In genomic region chrX:42944381-42944998, GRCh38 we compare ENCODE assay signal across 14 cellular contexts.
A peak's percentile ranks its signal among the peaks of the same experiment; 100 is the strongest.
DNase-seq lines count a peak whose midpoint lies in the region; ATAC-seq and TF ChIP-seq lines count a peak whose summit lies in the region.
"Had no signal": no experiment of that assay in that cellular context is flagged by ENCODE, and none has a peak within 500 bp of the region (broad histone marks: within the 10 kb centered on the region; RNA-seq: fewer than 3 reads in every experiment).

No MANE protein-coding gene starts in this region.

- no peaks in the 10 kb centered on the region for H3K79me2 ChIP-seq in GM23248 (ENCODE audit: insufficient read depth)

- H3K27ac Mint-ChIP-seq in activated CD4-positive, alpha-beta T cell treated with anti-CD3 and anti-CD28 coated beads, Interleukin-2, amount 10 ng/mL, durations not matched to agents 24 days and 14 days = peak overlapping the region; percentile 90
- peak overlapping the region; percentile 94 for H3K27ac Mint-ChIP-seq in activated CD8-positive, alpha-beta T cell treated with anti-CD3 and anti-CD28 coated beads for 36 hours

- peaks cover 5% of the 10 kb centered on the region for H3K36me3 Mint-ChIP-seq in activated CD4-positive, alpha-beta T cell treated with anti-CD3 and anti-CD28 coated beads, Interleukin-2, amount 10 ng/mL, durations not matched to agents 24 days and 14 days (ENCODE audit: low read depth)
- peaks cover 17% of the 10 kb centered on the region for H3K36me3 Mint-ChIP-seq in activated CD8-positive, alpha-beta T cell treated with anti-CD3 and anti-CD28 coated beads for 36 hours (ENCODE audit: low read depth)

- H3K27me3 ChIP-seq in spleen (replicated peaks in 1 of 7) (no peaks in the 10 kb centered on the region), GM23248 (replicated peaks; ENCODE audit: insufficient read depth) (no peaks in the 10 kb centered on the region)

- no peaks in the 10 kb centered on the region for H3K9me2 ChIP-seq in GM23248 (ENCODE audit: insufficient read depth)

- H3K27me3 Mint-ChIP-seq in activated CD4-positive, alpha-beta T cell treated with anti-CD3 and anti-CD28 coated beads, Interleukin-2, amount 10 ng/mL, durations not matched to agents 24 days and 14 days = no peaks in the 10 kb centered on the region
- H3K27me3 Mint-ChIP-seq in activated CD8-positive, alpha-beta T cell treated with anti-CD3 and anti-CD28 coated beads for 36 hours = no peaks in the 10 kb centered on the region

- H3K4me3 ChIP-seq in spleen (no peak overlapping the region), GM23248 (no peak overlapping the region)
- H3K4me3 ChIP-seq: K562 had no signal

- H3K4me1 Mint-ChIP-seq in activated CD4-positive, alpha-beta T cell treated with anti-CD3 and anti-CD28 coated beads, Interleukin-2, amount 10 ng/mL, durations not matched to agents 24 days and 14 days = peaks cover 57% of the 10 kb centered on the region
- H3K4me1 Mint-ChIP-seq in activated CD8-positive, alpha-beta T cell treated with anti-CD3 and anti-CD28 coated beads for 36 hours (ENCODE audit: low read depth) = peaks cover 87% of the 10 kb centered on the region

- 41 to 69% (median 56%) methylated on average over 3 of the region's 3 CpGs for WGBS in spleen, 5 donors
- WGBS in GM23248 (ENCODE audit: low coverage in 1 of 2, low lambda C conversion rate in 2 of 2, missing lambda C conversion rate in 2 of 2), 2 experiments = 41 to 55% methylated on average over 3 of the region's 3 CpGs

- H3K9me3 Mint-ChIP-seq in activated CD4-positive, alpha-beta T cell treated with anti-CD3 and anti-CD28 coated beads, Interleukin-2, amount 10 ng/mL, durations not matched to agents 24 days and 14 days = peaks cover 4% of the 10 kb centered on the region
- H3K9me3 Mint-ChIP-seq in activated CD8-positive, alpha-beta T cell treated with anti-CD3 and anti-CD28 coated beads for 36 hours = peaks cover 3% of the 10 kb centered on the region

- H3F3A ChIP-seq in GM23248 (ENCODE audit: insufficient read depth) = no peaks in the 10 kb centered on the region

- H3K4me1 ChIP-seq in spleen (peaks cover 0 to 53% (median 6%) of the 10 kb centered on the region in 6 donors), GM23248 (ENCODE audit: insufficient read depth) (no peaks in the 10 kb centered on the region)

- H3K27ac ChIP-seq in spleen = peak overlapping the region; percentile 10 to 87 (median 72)
- no peak overlapping the region for H3K27ac ChIP-seq in GM23248
- H3K27ac ChIP-seq: VCaP had no signal

- H3K9ac ChIP-seq in GM23248 = no peak overlapping the region

- H3K4me3 Mint-ChIP-seq in activated CD4-positive, alpha-beta T cell treated with anti-CD3 and anti-CD28 coated beads, Interleukin-2, amount 10 ng/mL, durations not matched to agents 24 days and 14 days = peak overlapping the region; percentile 40
- H3K4me3 Mint-ChIP-seq in activated CD8-positive, alpha-beta T cell treated with anti-CD3 and anti-CD28 coated beads for 36 hours = peak overlapping the region; percentile 45

- CTCF ChIA-PET in activated CD8-positive, alpha-beta T cell treated with anti-CD3 and anti-CD28 coated beads for 36 hours (lab: Charles Lee) = no interaction called here

- in situ Hi-C loops in GM23248 (cut with MboI) = no loop called here

- ATAC-seq in HG03354 (IDR thresholded peaks at IDR 0.05; ENCODE audit: poor library complexity, severe bottlenecking, unreplicated experiment) = peak; percentile 21
- peak; percentile 40 for ATAC-seq in activated CD8-positive, alpha-beta T cell treated with anti-CD3 and anti-CD28 coated beads for 36 hours
- ATAC-seq: K562 had no signal

- no peak for TF ChIP-seq POLR2A in spleen (IDR thresholded peaks at IDR 0.05)

- no peaks in the 10 kb centered on the region for H3K9me3 ChIP-seq in spleen
- H3K9me3 ChIP-seq in GM23248 (ENCODE audit: low read depth) = no peaks in the 10 kb centered on the region

- H3K36me3 ChIP-seq in spleen (no peaks in the 10 kb centered on the region), GM23248 (ENCODE audit: low read depth) (no peaks in the 10 kb centered on the region)

- intact Hi-C loops in activated CD4-positive, alpha-beta T cell treated with anti-CD3 and anti-CD28 coated beads, Interleukin-2, amount 10 ng/mL, durations not matched to agents 24 days and 14 days (cut with micrococcal nuclease) = loop anchor here (10.0 kb wide), 1 partner anchor 1390 kb away; no protein-coding TSS in a partner anchor
- intact Hi-C loops in activated CD8-positive, alpha-beta T cell treated with anti-CD3 and anti-CD28 coated beads for 36 hours (cut with micrococcal nuclease) = no loop called here
- intact Hi-C loops in spleen (cut with DNase I; ENCODE audit: low total_unique reads) = no loop called here

- no peak for TF ChIP-seq CTCF in activated CD8-positive, alpha-beta T cell treated with anti-CD3 and anti-CD28 coated beads for 36 hours (IDR thresholded peaks at IDR 0.05)
- TF ChIP-seq CTCF in spleen (IDR thresholded peaks at IDR 0.05 in 8 of 11, conservative IDR thresholded peaks at IDR 0.05 in 3 of 11) (no peak), GM20000 (IDR thresholded peaks at IDR 0.05; ENCODE audit: extremely low read depth, missing control alignments) (no peak)

- no peak overlapping the region for H3K4me2 ChIP-seq in GM23248 (ENCODE audit: unreplicated experiment)

- no peaks in the 10 kb centered on the region for H4K20me1 ChIP-seq in GM23248 (ENCODE audit: insufficient read depth)

- POLR2A ChIA-PET in activated CD8-positive, alpha-beta T cell treated with anti-CD3 and anti-CD28 coated beads for 36 hours (lab: Charles Lee) = no interaction called here

- no peak overlapping the region for H2AFZ ChIP-seq in GM23248

- DNase-seq in activated CD4-positive, alpha-beta T cell treated with anti-CD3 and anti-CD28 coated beads, Interleukin-2, amount 10 ng/mL, durations not matched to agents 24 days and 14 days = peak; percentile 71
- no peak for DNase-seq in activated CD4-positive, alpha-beta T cell treated with anti-CD3 and anti-CD28 coated beads, Interleukin-2, amount 50 U/mL, for 4 hours
- peak; percentile 34 for DNase-seq in activated CD8-positive, alpha-beta T cell treated with anti-CD3 and anti-CD28 coated beads for 36 hours
- DNase-seq in spleen (no peak), NCI-H146 (lab: John Stamatoyannopoulos, UW) (no peak), GM20000 (ENCODE audit: low spot score) (no peak), GM23248 (no peak)
- DNase-seq: amygdala, DMS153, left cardiac atrium, occipital lobe had no signal

Comparison
In these comparisons a context has a peak if more than half of its experiments do, and no peak if none do; other contexts are left out.
1. DNase-seq: peak in activated CD4-positive, alpha-beta T cell treated with anti-CD3 and anti-CD28 coated beads, Interleukin-2, amount 10 ng/mL, durations not matched to agents 24 days and 14 days (single experiment) and activated CD8-positive, alpha-beta T cell treated with anti-CD3 and anti-CD28 coated beads for 36 hours (single experiment); none in activated CD4-positive, alpha-beta T cell treated with anti-CD3 and anti-CD28 coated beads, Interleukin-2, amount 50 U/mL, for 4 hours (0 of 2), spleen (single experiment), NCI-H146 (single experiment), GM20000 (single experiment) and GM23248 (single experiment).